Comparison of ENCODE assay signal across 13 cellular contexts in genomic region chr20:62768815-62769287, GRCh38. TPM values are rescaled to one million over a fixed set of nuclear protein-coding genes. Genes with fewer than 3 reads are reported as not detected.
DNase-seq lines count a peak whose midpoint lies in the region; ATAC-seq and TF ChIP-seq lines count a peak whose summit lies in the region.
"Had no signal": no experiment of that assay in that cellular context is flagged by ENCODE, and none has a peak within 500 bp of the region (broad histone marks: within the 10 kb centered on the region; RNA-seq: fewer than 3 reads in every experiment).

No MANE protein-coding gene starts in this region.

- H3K4me3 ChIP-seq in GM23338 (no peak overlapping the region), hepatocyte (no peak overlapping the region), smooth muscle cell (no peak overlapping the region)
- H3K4me3 ChIP-seq: uterus had no signal

- no peaks in the 10 kb centered on the region for H3K36me3 ChIP-seq in GM23338 (ENCODE audit: insufficient read depth)
- H3K36me3 ChIP-seq in hepatocyte (replicated peaks; ENCODE audit: insufficient read depth, low read depth): no peaks in the 10 kb centered on the region
- no peaks in the 10 kb centered on the region for H3K36me3 ChIP-seq in smooth muscle cell (ENCODE audit: low read depth)
- H3K36me3 ChIP-seq: uterus had no signal

- WGBS in hepatocyte (ENCODE audit: low lambda C conversion rate, missing lambda C conversion rate): 38% methylated on average over 11 of the region's 11 CpGs
- 69% methylated on average over 7 of the region's 11 CpGs for WGBS in smooth muscle cell (ENCODE audit: low lambda C conversion rate)

- H3K27ac Mint-ChIP-seq in GM23338: peak overlapping the region; percentile 68; the same call in 1 of the 2 replicates
- H3K27ac Mint-ChIP-seq: activated naive CD4-positive, alpha-beta T cell treated with anti-CD3 and anti-CD28 coated beads, Interleukin-2, amount 10 ng/mL, durations not matched to agents 7 days and 5 days; H9 had no signal

- no peaks in the 10 kb centered on the region for H3K9me3 Mint-ChIP-seq in GM23338
- H3K9me3 Mint-ChIP-seq: activated naive CD4-positive, alpha-beta T cell treated with anti-CD3 and anti-CD28 coated beads, Interleukin-2, amount 10 ng/mL, durations not matched to agents 7 days and 5 days; H9 had no signal

- H3K27me3 ChIP-seq in GM23338 (ENCODE audit: insufficient read depth): no peaks in the 10 kb centered on the region
- no peaks in the 10 kb centered on the region for H3K27me3 ChIP-seq in hepatocyte
- no peaks in the 10 kb centered on the region for H3K27me3 ChIP-seq in smooth muscle cell (ENCODE audit: low read depth)

- H3K9me3 ChIP-seq in hepatocyte (ENCODE audit: low read depth): no peaks in the 10 kb centered on the region
- H3K9me3 ChIP-seq in smooth muscle cell (replicated peaks; ENCODE audit: low read depth): no peaks in the 10 kb centered on the region
- H3K9me3 ChIP-seq: uterus had no signal

- no peak for ATAC-seq in GM23338
- peak; percentile 85 for ATAC-seq in SK-N-SH treated with all-trans-retinoic acid at 6 μM for 48 hours

- H3K4me1 ChIP-seq in GM23338 (ENCODE audit: insufficient read depth): no peaks in the 10 kb centered on the region; the same call in 1 of the 2 replicates
- peaks cover 17% of the 10 kb centered on the region for H3K4me1 ChIP-seq in hepatocyte (ENCODE audit: insufficient read depth)
- H3K4me1 ChIP-seq in smooth muscle cell (ENCODE audit: low read depth): peaks cover 7% of the 10 kb centered on the region
- H3K4me1 ChIP-seq: uterus had no signal

- no peak for DNase-seq in GM23338 (ENCODE audit: low spot score)
- peak; percentile 77 for DNase-seq in hepatocyte (ENCODE audit: low spot score)
- no peak for DNase-seq in smooth muscle cell (lab: John Stamatoyannopoulos, UW; ENCODE audit: unreplicated experiment)
- no peak for DNase-seq in HUDEP-2 (lab: John Stamatoyannopoulos, UW; ENCODE audit: unreplicated experiment in 76 of 76)
- no peak for DNase-seq in NCI-H146 treated with DMSO at 0.1 percent for 48 hours (lab: John Stamatoyannopoulos, UW; ENCODE audit: unreplicated experiment)
- no peak for DNase-seq in NCI-H2171 treated with DMSO at 0.1 percent for 48 hours (lab: John Stamatoyannopoulos, UW)
- DNase-seq: activated CD4-positive, CD25-positive, alpha-beta regulatory T cell; activated naive CD4-positive, alpha-beta T cell treated with anti-CD3 and anti-CD28 coated beads, Interleukin-2, amount 10 ng/mL, durations not matched to agents 7 days and 5 days; H9; NCI-H1436 treated with DMSO at 0.1 percent for 48 hours; RPMI8226; uterus had no signal

- peaks cover 6% of the 10 kb centered on the region for H3K27me3 Mint-ChIP-seq in GM23338 (ENCODE audit: insufficient read depth, low read depth, poor library complexity)

- H4K20me1 ChIP-seq in GM23338 (replicated peaks; ENCODE audit: insufficient read depth) (no peaks in the 10 kb centered on the region), hepatocyte (ENCODE audit: insufficient read depth, poor library complexity, severe bottlenecking) (no peaks in the 10 kb centered on the region), smooth muscle cell (ENCODE audit: low read depth) (no peaks in the 10 kb centered on the region)

- H2AFZ ChIP-seq in GM23338: no peak overlapping the region
- no peak overlapping the region for H2AFZ ChIP-seq in hepatocyte
- H2AFZ ChIP-seq in smooth muscle cell (ENCODE audit: low read depth): no peak overlapping the region

- TF ChIP-seq CTCF in GM23338 (conservative IDR thresholded peaks at IDR 0.05; ENCODE audit: low read depth in 2 of 2) (no peak), hepatocyte (IDR thresholded peaks at IDR 0.05; ENCODE audit: poor library complexity) (no peak), smooth muscle cell (IDR thresholded peaks at IDR 0.05; ENCODE audit: borderline replicate concordance, insufficient read depth, poor library complexity, severe bottlenecking) (no peak)

- H3K9me2 ChIP-seq in GM23338 (ENCODE audit: insufficient read depth): no peaks in the 10 kb centered on the region
- H3K9me2 ChIP-seq in hepatocyte (replicated peaks; ENCODE audit: insufficient read depth): no peaks in the 10 kb centered on the region

- H3K4me1 Mint-ChIP-seq in GM23338: peaks cover 20% of the 10 kb centered on the region

- H3K4me3 Mint-ChIP-seq in GM23338: no peak overlapping the region
- H3K4me3 Mint-ChIP-seq: activated naive CD4-positive, alpha-beta T cell treated with anti-CD3 and anti-CD28 coated beads, Interleukin-2, amount 10 ng/mL, durations not matched to agents 7 days and 5 days; H9 had no signal

- no peak overlapping the region for H3K9ac ChIP-seq in smooth muscle cell (ENCODE audit: low read depth)

- H3K4me2 ChIP-seq in GM23338: no peak overlapping the region
- peak overlapping the region; percentile 60 for H3K4me2 ChIP-seq in hepatocyte
- H3K4me2 ChIP-seq in smooth muscle cell: peak overlapping the region; percentile 52

- H3F3A ChIP-seq in GM23338 (replicated peaks; ENCODE audit: low read depth) (0 out of 2 replicates have a peak, but pooled peaks cover 2% of the 10 kb centered on the region), smooth muscle cell (ENCODE audit: low read depth) (no peaks in the 10 kb centered on the region)

- no peak overlapping the region for H3K27ac ChIP-seq in GM23338 (ENCODE audit: low read depth)
- peak overlapping the region; percentile 82 for H3K27ac ChIP-seq in hepatocyte
- H3K27ac ChIP-seq in smooth muscle cell (ENCODE audit: low read depth): no peak overlapping the region
- H3K27ac ChIP-seq: uterus had no signal

- H3K79me2 ChIP-seq in GM23338 (replicated peaks; ENCODE audit: insufficient read depth) (no peaks in the 10 kb centered on the region), hepatocyte (no peaks in the 10 kb centered on the region), smooth muscle cell (ENCODE audit: low read depth) (no peaks in the 10 kb centered on the region)

- H3K36me3 Mint-ChIP-seq in GM23338 (ENCODE audit: low read depth): no peaks in the 10 kb centered on the region
- H3K36me3 Mint-ChIP-seq: activated naive CD4-positive, alpha-beta T cell treated with anti-CD3 and anti-CD28 coated beads, Interleukin-2, amount 10 ng/mL, durations not matched to agents 7 days and 5 days had no signal

TF ChIP-seq in GM23338, 12 proteins besides CTCF, POLR2A, EP300 and RAD21 (continues in another document):
- no peak for TF ChIP-seq ETS1 (IDR thresholded peaks at IDR 0.05)
- TF ChIP-seq CREB1 (CRISPR knock-in tag; IDR thresholded peaks at IDR 0.05; ENCODE audit: low read depth): no peak

TF ChIP-seq in SK-N-SH treated with all-trans-retinoic acid at 6 μM for 48 hours, 23 proteins besides CTCF, POLR2A, EP300 and RAD21 (continues in another document):
- TF ChIP-seq CREB5 (CRISPR knock-in tag; IDR thresholded peaks at IDR 0.05; ENCODE audit: low read depth) (no peak), TOX (CRISPR knock-in tag; IDR thresholded peaks at IDR 0.05; ENCODE audit: borderline replicate concordance) (no peak), ZFP30 (CRISPR knock-in tag; IDR thresholded peaks at IDR 0.05) (no peak), CSRNP3 (CRISPR knock-in tag; IDR thresholded peaks at IDR 0.05) (no peak), ARNTL (CRISPR knock-in tag; IDR thresholded peaks at IDR 0.05; ENCODE audit: borderline replicate concordance, low read depth) (no peak), ZFP3 (CRISPR knock-in tag; IDR thresholded peaks at IDR 0.05) (no peak), ISL1 (CRISPR knock-in tag; IDR thresholded peaks at IDR 0.05) (no peak)

RNA-seq across cellular contexts. Expression of gene MRGBP, which starts 27.4 kb away (rescaled TPM):
- total RNA-seq in GM23338 (2014; rRNA removed; shearing (Covaris generic)): 24.3 and 26.0 TPM in 2 replicates
- polyA plus RNA-seq in GM23338 (2016; fragmentation: Nextera tagmentation; extraction: Ambion mirVana) (19.7 and 20.9 TPM in 2 replicates), hepatocyte (18.9 and 20.5 TPM in 2 replicates), smooth muscle cell (23.1 and 27.2 TPM in 2 replicates)
- total RNA-seq in hepatocyte (14.0 and 18.9 TPM in 2 replicates), smooth muscle cell (15.5 and 18.2 TPM in 2 replicates)

RNA-seq across cellular contexts. Expression of gene OGFR, which starts 35.8 kb away (rescaled TPM):
- total RNA-seq in GM23338 (2014; rRNA removed; shearing (Covaris generic)): 48.8 and 50.6 TPM in 2 replicates
- 9.6 and 12.3 TPM in 2 replicates for polyA plus RNA-seq in GM23338 (2016; fragmentation: Nextera tagmentation; extraction: Ambion mirVana)
- 43.8 and 47.6 TPM in 2 replicates for total RNA-seq in hepatocyte
- polyA plus RNA-seq in hepatocyte: 76.2 and 80.8 TPM in 2 replicates
- total RNA-seq in smooth muscle cell: 21.5 and 24.4 TPM in 2 replicates
- polyA plus RNA-seq in smooth muscle cell: 53.2 and 61.4 TPM in 2 replicates

RNA-seq across cellular contexts. Expression of gene COL9A3, which starts 48.0 kb away (rescaled TPM):
- total RNA-seq in GM23338 (2014; rRNA removed; shearing (Covaris generic)): 110 and 113 TPM in 2 replicates
- 74.9 and 79.4 TPM in 2 replicates for polyA plus RNA-seq in GM23338 (2016; fragmentation: Nextera tagmentation; extraction: Ambion mirVana)
- total RNA-seq in hepatocyte: 22.6 and 23.9 TPM in 2 replicates
- 68.1 and 77.0 TPM in 2 replicates for polyA plus RNA-seq in hepatocyte
- total RNA-seq in smooth muscle cell: 23.0 and 30.1 TPM in 2 replicates
- polyA plus RNA-seq in smooth muscle cell: 73.3 and 77.4 TPM in 2 replicates
